ENCODE assay signal across 8 cellular contexts in the genomic region with DNA sequence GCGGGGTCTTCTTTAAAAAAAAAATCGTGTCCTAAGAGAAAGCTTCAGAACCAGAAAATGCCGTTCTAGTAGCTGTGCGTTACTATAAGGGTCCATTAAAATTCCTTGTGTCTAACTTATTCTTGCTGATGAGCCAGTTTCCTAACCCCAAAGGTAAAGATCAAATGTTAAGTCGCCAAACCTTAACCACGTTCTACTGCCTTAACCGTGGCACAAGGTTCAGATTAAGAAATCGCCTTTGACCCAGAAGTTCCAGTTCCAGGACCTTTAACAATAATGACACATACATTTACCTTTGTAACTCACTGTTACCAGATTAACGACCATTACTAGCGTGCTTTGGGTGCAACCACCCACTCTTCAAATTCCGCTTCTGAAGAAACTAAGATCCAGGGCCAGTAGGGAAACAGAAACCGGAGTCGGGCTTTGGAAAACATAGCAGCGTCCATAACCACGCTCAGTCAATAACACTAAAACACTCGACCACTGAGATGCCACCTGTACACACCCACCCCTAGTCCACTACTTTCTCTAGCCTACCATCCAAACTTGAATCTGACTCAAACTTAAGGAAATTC. TPM values are rescaled to one million over a fixed set of nuclear protein-coding genes. Genes with fewer than 3 reads are reported as not detected.
DNase-seq lines count a peak whose midpoint lies in the region; ATAC-seq and TF ChIP-seq lines count a peak whose summit lies in the region.

No MANE protein-coding gene starts in this region.

- intact Hi-C loops in Calu3 (cut with micrococcal nuclease; ENCODE audit: unreplicated experiment), result no loop called here

- no peaks in the 10 kb centered on the region for H3K27me3 Mint-ChIP-seq in Calu3 (ENCODE audit: unreplicated experiment)
- H3K27me3 Mint-ChIP-seq in T-helper 2 cell treated with Interferon-gamma antibody and Interleukin-4, amounts not matched to agents 5 μg/mL and 100 μg/mL, for 36 hours (ENCODE audit: low read depth), result peaks cover 25% of the 10 kb centered on the region

- peak; percentile 43 for ATAC-seq in GM19395 (IDR thresholded peaks at IDR 0.05; ENCODE audit: unreplicated experiment)
- ATAC-seq in HG03378 (IDR thresholded peaks at IDR 0.05; ENCODE audit: unreplicated experiment), result peak; percentile 28
- ATAC-seq in omental fat pad (ENCODE audit: low FRiP score), result peak; percentile 41

- CTCF ChIA-PET in Calu3 (lab: Charles Lee), result interaction anchor here (1.0 kb wide), 1 partner anchor 179 kb away, joined by 3 read pairs; no protein-coding TSS in a partner anchor

- peaks cover 15% of the 10 kb centered on the region for H3K36me3 Mint-ChIP-seq in Calu3 (ENCODE audit: insufficient read depth, unreplicated experiment)
- H3K36me3 Mint-ChIP-seq in T-helper 2 cell treated with Interferon-gamma antibody and Interleukin-4, amounts not matched to agents 5 μg/mL and 100 μg/mL, for 36 hours (ENCODE audit: low read depth), result peaks cover 2% of the 10 kb centered on the region

- H3K4me1 Mint-ChIP-seq in Calu3 (ENCODE audit: low read depth, unreplicated experiment), result peaks cover 32% of the 10 kb centered on the region
- H3K4me1 Mint-ChIP-seq in T-helper 2 cell treated with Interferon-gamma antibody and Interleukin-4, amounts not matched to agents 5 μg/mL and 100 μg/mL, for 36 hours (ENCODE audit: low read depth), result peaks cover 26% of the 10 kb centered on the region

- no peaks in the 10 kb centered on the region for H3K9me3 Mint-ChIP-seq in Calu3 (ENCODE audit: low read depth, unreplicated experiment)
- no peaks in the 10 kb centered on the region for H3K9me3 Mint-ChIP-seq in T-helper 2 cell treated with Interferon-gamma antibody and Interleukin-4, amounts not matched to agents 5 μg/mL and 100 μg/mL, for 36 hours

- DNase-seq in Calu3 (no peak), fibroblast of mammary gland (ENCODE audit: low read depth) (peak; percentile 40), omental fat pad (ENCODE audit: low spot score) (no peak), pons (ENCODE audit: low spot score) (no peak), SHP77 treated with DMSO at 0.1 percent for 48 hours (lab: John Stamatoyannopoulos, UW) (no peak)
- DNase-seq in T-helper 2 cell treated with Interferon-gamma antibody and Interleukin-4, amounts not matched to agents 5 μg/mL and 100 μg/mL, for 36 hours (ENCODE audit: low spot score), result no peak

- H3K4me3 ChIP-seq in fibroblast of mammary gland (ENCODE audit: control insufficient read depth, low read depth, low read length), result peak overlapping the region; percentile 85

- TF ChIP-seq CTCF in Calu3 (IDR thresholded peaks at IDR 0.05; ENCODE audit: unreplicated experiment) (no peak), fibroblast of mammary gland (conservative IDR thresholded peaks at IDR 0.05; ENCODE audit: control insufficient read depth, insufficient read depth, low read depth, low read length) (no peak), omental fat pad (IDR thresholded peaks at IDR 0.05) (no peak)

- peak overlapping the region; percentile 97 for H3K4me3 Mint-ChIP-seq in Calu3 (ENCODE audit: low read depth, unreplicated experiment)
- H3K4me3 Mint-ChIP-seq in T-helper 2 cell treated with Interferon-gamma antibody and Interleukin-4, amounts not matched to agents 5 μg/mL and 100 μg/mL, for 36 hours, result peak overlapping the region; percentile 97

- peak overlapping the region; percentile 99 for H3K27ac Mint-ChIP-seq in Calu3 (ENCODE audit: unreplicated experiment)
- H3K27ac Mint-ChIP-seq in T-helper 2 cell treated with Interferon-gamma antibody and Interleukin-4, amounts not matched to agents 5 μg/mL and 100 μg/mL, for 36 hours, result peak overlapping the region; percentile 97

- BruUV-seq in Calu3 (replicated peaks; lab: Mats Ljungman, UMichigan), result TSS peak; percentile 78

RNA-seq across cellular contexts. Expression of a gene that starts 0.6 kb away (rescaled TPM):
- total RNA-seq in Calu3 (2022) (18.7 and 21.4 TPM in 2 replicates), omental fat pad (10 to 100 TPM in 3 of 4 donors, 1 to 10 TPM in 1; 7.6 to 26.0 (median 22.4) TPM)
